ENCODE assay signal across 9 cellular contexts in genomic region chr2:102187191-102188150, GRCh38. TPM values are rescaled to one million over a fixed set of nuclear protein-coding genes. Genes with fewer than 3 reads are reported as not detected.
DNase-seq lines count a peak whose midpoint lies in the region; ATAC-seq, FAIRE-seq and TF ChIP-seq lines count a peak whose summit lies in the region.
"Had no signal": no experiment of that assay in that cellular context is flagged by ENCODE, and none has a peak within 500 bp of the region (broad histone marks: within the 10 kb centered on the region; RNA-seq: fewer than 3 reads in every experiment).

No MANE protein-coding gene starts in this region.

- H3K27me3 Mint-ChIP-seq in CD14-positive monocyte (ENCODE audit: low read depth in 3 of 3), result peaks cover 15 to 30% (median 17%) of the 10 kb centered on the region in 3 donors
- H3K27me3 Mint-ChIP-seq in WTC11 (ENCODE audit: low read depth), result peaks cover 48% of the 10 kb centered on the region

- TF ChIP-seq CTCF in CD14-positive monocyte (IDR thresholded peaks at IDR 0.05), result peak; percentile 37
- no peak for TF ChIP-seq CTCF in WTC11 (IDR thresholded peaks at IDR 0.05)
- no peak for TF ChIP-seq CTCF in HepG2 (CRISPR knock-in tag; IDR thresholded peaks at IDR 0.05)
- no peak for TF ChIP-seq CTCF in MM.1S (IDR thresholded peaks at IDR 0.05; ENCODE audit: low read length)

- H3K36me3 ChIP-seq in HepG2 (replicated peaks in 1 of 2; ENCODE audit: control insufficient read depth in 1 of 2, insufficient read depth in 2 of 2, low read length in 2 of 2) (no peaks in the 10 kb centered on the region), MM.1S (replicated peaks; ENCODE audit: insufficient read depth, low read length) (no peaks in the 10 kb centered on the region)

- no peak overlapping the region for H3K4me3 ChIP-seq in HepG2 (replicated peaks in 1 of 3; ENCODE audit: insufficient read depth in 1 of 3, low read depth in 2 of 3, low read length in 3 of 3)
- H3K4me3 ChIP-seq in MM.1S (ENCODE audit: low read length), result no peak overlapping the region

- H3K27ac Mint-ChIP-seq in CD14-positive monocyte (peak overlapping the region in 6 of 7 donors; percentile 80 to 94 (median 90)), WTC11 (no peak overlapping the region)

- WGBS in HepG2 (ENCODE audit: low lambda C conversion rate), result 87% methylated on average over 73 of the region's 73 CpGs

- CTCF ChIA-PET in WTC11 (lab: Charles Lee), result interaction anchor here (0.6 to 2.2 kb wide), 11 partner anchors 10 to 428 kb away, joined by 3 to 13 read pairs (median 5); partner anchors contain the start of genes IL18R1 and IL1R1
- CTCF ChIA-PET in HepG2 (lab: Yijun Ruan, JAX; ENCODE audit: low intra/inter-chr PET ratio, low total read pairs), result no interaction called here

- H3K9me2 ChIP-seq in MM.1S (replicated peaks; ENCODE audit: insufficient read depth, low read length), result no peaks in the 10 kb centered on the region

- H2AFZ ChIP-seq in HepG2 (ENCODE audit: low read length), result no peak overlapping the region
- H2AFZ ChIP-seq in MM.1S (ENCODE audit: low read length), result no peak overlapping the region

- POLR2A ChIA-PET in WTC11 (lab: Charles Lee), result interaction anchor here (0.8 kb wide), 1 partner anchor 565 kb away, joined by 3 read pairs; no protein-coding TSS in a partner anchor
- POLR2A ChIA-PET in HepG2 (lab: Yijun Ruan, JAX), result no interaction called here

- H3K4me1 Mint-ChIP-seq in CD14-positive monocyte (peaks cover 7% of the 10 kb centered on the region), WTC11 (peaks cover 3% of the 10 kb centered on the region; the same call in 1 of the 2 replicates)

- DNase-seq in CD14-positive monocyte (ENCODE audit: low spot score), result peak; percentile 74
- peak; percentile 58 for DNase-seq in WTC11 (ENCODE audit: low spot score)
- DNase-seq in central memory CD4-positive, alpha-beta T cell, result peak; percentile 19
- DNase-seq in HepG2 (ENCODE audit: low spot score), result no peak
- peak in 3 of 4 experiments; percentile 19 to 46 (median 41) for DNase-seq in stimulated activated CD4-positive, alpha-beta T cell treated with anti-CD3 and anti-CD28 coated beads, Interleukin-1b, Interleukin-23, amount 100 ng/mL, for 24 hours (ENCODE audit: low read depth in 4 of 4, low spot score in 1 of 4)
- no peak for DNase-seq in MM.1S

- H3K9ac ChIP-seq in HepG2 (ENCODE audit: insufficient read depth, low read depth, low read length) (no peak overlapping the region), MM.1S (ENCODE audit: low read length) (no peak overlapping the region)

- H3K27ac ChIP-seq in HepG2 (ENCODE audit: extremely low read length, insufficient read depth, low read length), result no peak overlapping the region
- H3K27ac ChIP-seq in MM.1S (ENCODE audit: low read length), result no peak overlapping the region

- BruUV-seq in HepG2 (replicated peaks; lab: Mats Ljungman, UMichigan), result no TSS peak

- H3K4me3 Mint-ChIP-seq in CD14-positive monocyte, result peak overlapping the region; percentile 82 to 95
- peak overlapping the region; percentile 71 for H3K4me3 Mint-ChIP-seq in WTC11

- ATAC-seq in WTC11 (peak; percentile 85), HepG2 (no peak; the same call in 2 of the 3 replicates), HG03045 (IDR thresholded peaks at IDR 0.05; ENCODE audit: unreplicated experiment) (no peak), HG03469 (IDR thresholded peaks at IDR 0.05; ENCODE audit: unreplicated experiment) (no peak)

- TF ChIP-seq POLR2A in HepG2 (IDR thresholded peaks at IDR 0.05; ENCODE audit: insufficient read depth in 1 of 2, low read depth in 2 of 2, low read length in 2 of 2), result no peak

- no peaks in the 10 kb centered on the region for H3K27me3 ChIP-seq in HepG2 (ENCODE audit: control insufficient read depth in 1 of 2, insufficient read depth in 2 of 2, low read length in 2 of 2)
- no peaks in the 10 kb centered on the region for H3K27me3 ChIP-seq in MM.1S (replicated peaks; ENCODE audit: insufficient read depth, low read length)

- TF ChIP-seq RAD21 in HepG2 (CRISPR knock-in tag; IDR thresholded peaks at IDR 0.05), result no peak

- H3K79me2 ChIP-seq in HepG2 (ENCODE audit: insufficient read depth, low read length) (no peaks in the 10 kb centered on the region), MM.1S (ENCODE audit: low read length) (no peaks in the 10 kb centered on the region)

- H3K4me1 ChIP-seq in HepG2 (ENCODE audit: insufficient read depth, low read length), result peaks cover 38% of the 10 kb centered on the region
- no peaks in the 10 kb centered on the region for H3K4me1 ChIP-seq in MM.1S (ENCODE audit: low read length)

- in situ Hi-C loops in HepG2 (cut with HindIII; ENCODE audit: extremely low pct_ligation_motif_present, low pct_unique_long_range_greater_than_20kb), result no loop called here

- peaks cover 0 to 10% (median 2%) of the 10 kb centered on the region in 7 donors for H3K9me3 Mint-ChIP-seq in CD14-positive monocyte
- peaks cover 3% of the 10 kb centered on the region for H3K9me3 Mint-ChIP-seq in WTC11

- intact Hi-C loops in CD14-positive monocyte (cut with micrococcal nuclease) (loop anchor here in 1 of 2 donors (5.0 kb wide), 1 partner anchor 55 kb away; no protein-coding TSS in a partner anchor), HepG2 (cut with micrococcal nuclease; ENCODE audit: unreplicated experiment) (no loop called here)

- H3K4me2 ChIP-seq in HepG2 (ENCODE audit: low read depth, low read length) (no peak overlapping the region), MM.1S (ENCODE audit: low read depth, low read length) (no peak overlapping the region)

- H3K9me3 ChIP-seq in HepG2 (ENCODE audit: low read length) (no peaks in the 10 kb centered on the region), MM.1S (replicated peaks; ENCODE audit: insufficient read depth, low read length) (no peaks in the 10 kb centered on the region)

- TF ChIP-seq EP300 in HepG2 (IDR thresholded peaks at IDR 0.05; ENCODE audit: low read depth in 2 of 2, low read length in 2 of 2) (no peak), HepG2 (CRISPR knock-in tag; IDR thresholded peaks at IDR 0.05; ENCODE audit: borderline replicate concordance) (no peak)

- H4K20me1 ChIP-seq in HepG2 (ENCODE audit: insufficient read depth, low read length) (no peaks in the 10 kb centered on the region), MM.1S (ENCODE audit: insufficient read depth, low read length) (no peaks in the 10 kb centered on the region)

- no peak for FAIRE-seq in HepG2 (lab: Jason Lieb, UNC)
- FAIRE-seq: colon had no signal

- no peaks in the 10 kb centered on the region for H3F3A ChIP-seq in MM.1S (ENCODE audit: insufficient read depth, low read length)

- peaks cover 2% of the 10 kb centered on the region in 2 donors for H3K36me3 Mint-ChIP-seq in CD14-positive monocyte
- H3K36me3 Mint-ChIP-seq in WTC11, result peaks cover 2% of the 10 kb centered on the region; the same call in 1 of the 2 replicates

RNA-seq across cellular contexts. Expression of gene IL1RL2, which starts 0.6 kb away (rescaled TPM):
- polyA plus RNA-seq in CD14-positive monocyte (under 1 TPM in 1 of 2 donors, not detected in 1; 0.07 TPM), HepG2 (2011; rRNA removed) (0.03 TPM in 1 of 2 replicates, not detected in the other)
- total RNA-seq in WTC11 (2021) (0.11 TPM in 1 of 3 replicates, not detected in the others), HepG2 (2016; rRNA removed; fragmentation: Illumina TruSeq; extraction: Trizol) (not detected in 2 replicates)
- not detected in 2 replicates for total RNA-seq in HepG2 (2016; cell fraction: cytosol; rRNA removed; fragmentation: Illumina TruSeq; extraction: Trizol; ENCODE audit: low read depth)
- not detected in 2 replicates for total RNA-seq in HepG2 (2016; cell fraction: insoluble cytoplasmic fraction; rRNA removed; fragmentation: Illumina TruSeq; extraction: Trizol)
- total RNA-seq in HepG2 (2016; cell fraction: membrane; rRNA removed; fragmentation: Illumina TruSeq; extraction: Trizol), result not detected in 2 replicates
- total RNA-seq in HepG2 (2016; cell fraction: nucleus; rRNA removed; fragmentation: Illumina TruSeq; extraction: Trizol), result not detected in 2 replicates
- 0.03 TPM in 1 of 2 replicates, not detected in the other for polyA plus RNA-seq in HepG2 (2011; cell fraction: cytosol; rRNA removed)
- polyA plus RNA-seq in HepG2 (2011; cell fraction: nucleus; rRNA removed), result not detected in 2 replicates
- polyA plus RNA-seq in HepG2 (2012), result 0.19 TPM in 1 of 2 replicates, not detected in the other
- not detected in 2 replicates for polyA plus RNA-seq in HepG2 (2016; cell fraction: cytosol; fragmentation: Illumina TruSeq; extraction: Trizol; ENCODE audit: low read depth)
- not detected in 2 replicates for polyA plus RNA-seq in HepG2 (2016; cell fraction: insoluble cytoplasmic fraction; fragmentation: Illumina TruSeq; extraction: Trizol; ENCODE audit: low read depth)
- polyA plus RNA-seq in HepG2 (2016; cell fraction: membrane; fragmentation: Illumina TruSeq; extraction: Trizol; ENCODE audit: low read depth), result not detected in 2 replicates
- not detected in 2 replicates for polyA plus RNA-seq in HepG2 (2016; cell fraction: nucleus; fragmentation: Illumina TruSeq; extraction: Trizol; ENCODE audit: insufficient read depth, low read depth)
- 0.09 and 0.10 TPM in 2 replicates for polyA minus RNA-seq in HepG2 (2011; rRNA and poly(A)+ RNA removed; ENCODE audit: low replicate concordance)
- not detected in 2 replicates for polyA minus RNA-seq in HepG2 (2011; cell fraction: cytosol; rRNA and poly(A)+ RNA removed)
- polyA minus RNA-seq in HepG2 (2011; cell fraction: nucleus; rRNA and poly(A)+ RNA removed), result not detected in 2 replicates

RNA-seq across cellular contexts. Expression of gene IL1R1, which starts 44.9 kb away (rescaled TPM):
- polyA plus RNA-seq in CD14-positive monocyte (1 to 10 TPM; 1.8 to 2.7 TPM), HepG2 (2011; rRNA removed) (81.2 and 93.1 TPM in 2 replicates)
- total RNA-seq in WTC11 (2021) (0.37 to 0.78 TPM (median 0.55 TPM) in 3 replicates), HepG2 (2016; rRNA removed; fragmentation: Illumina TruSeq; extraction: Trizol) (38.0 and 48.3 TPM in 2 replicates)
- 15.9 and 21.1 TPM in 2 replicates for total RNA-seq in HepG2 (2016; cell fraction: cytosol; rRNA removed; fragmentation: Illumina TruSeq; extraction: Trizol; ENCODE audit: low read depth)
- 40.6 and 43.4 TPM in 2 replicates for total RNA-seq in HepG2 (2016; cell fraction: insoluble cytoplasmic fraction; rRNA removed; fragmentation: Illumina TruSeq; extraction: Trizol)
- total RNA-seq in HepG2 (2016; cell fraction: membrane; rRNA removed; fragmentation: Illumina TruSeq; extraction: Trizol), result 64.6 and 78.0 TPM in 2 replicates
- total RNA-seq in HepG2 (2016; cell fraction: nucleus; rRNA removed; fragmentation: Illumina TruSeq; extraction: Trizol), result 35.3 and 37.4 TPM in 2 replicates
- 67.4 and 75.1 TPM in 2 replicates for polyA plus RNA-seq in HepG2 (2011; cell fraction: cytosol; rRNA removed)
- 35.7 and 38.6 TPM in 2 replicates for polyA plus RNA-seq in HepG2 (2011; cell fraction: nucleus; rRNA removed)
- 30.0 and 50.4 TPM in 2 replicates for polyA plus RNA-seq in HepG2 (2012)
- 29.7 and 33.1 TPM in 2 replicates for polyA plus RNA-seq in HepG2 (2016; cell fraction: cytosol; fragmentation: Illumina TruSeq; extraction: Trizol; ENCODE audit: low read depth)
- polyA plus RNA-seq in HepG2 (2016; cell fraction: insoluble cytoplasmic fraction; fragmentation: Illumina TruSeq; extraction: Trizol; ENCODE audit: low read depth), result 48.4 and 48.5 TPM in 2 replicates
- 58.8 and 67.5 TPM in 2 replicates for polyA plus RNA-seq in HepG2 (2016; cell fraction: membrane; fragmentation: Illumina TruSeq; extraction: Trizol; ENCODE audit: low read depth)
- 57.0 and 61.8 TPM in 2 replicates for polyA plus RNA-seq in HepG2 (2016; cell fraction: nucleus; fragmentation: Illumina TruSeq; extraction: Trizol; ENCODE audit: insufficient read depth, low read depth)
- polyA minus RNA-seq in HepG2 (2011; rRNA and poly(A)+ RNA removed; ENCODE audit: low replicate concordance), result 1.5 and 93.0 TPM in 2 replicates
- polyA minus RNA-seq in HepG2 (2011; cell fraction: cytosol; rRNA and poly(A)+ RNA removed), result 52.1 and 62.2 TPM in 2 replicates
- polyA minus RNA-seq in HepG2 (2011; cell fraction: nucleus; rRNA and poly(A)+ RNA removed), result 50.9 and 53.8 TPM in 2 replicates

Comparison
In these comparisons a context has a peak if more than half of its experiments do, and no peak if none do; other contexts are left out.
1. DNase-seq: peak in CD14-positive monocyte (single experiment), WTC11 (single experiment), central memory CD4-positive, alpha-beta T cell (single experiment) and stimulated activated CD4-positive, alpha-beta T cell treated with anti-CD3 and anti-CD28 coated beads, Interleukin-1b, Interleukin-23, amount 100 ng/mL, for 24 hours (3 of 4); none in HepG2 (single experiment) and MM.1S (single experiment).